9 cellular contexts compared by ENCODE assay signal in the genomic region with DNA sequence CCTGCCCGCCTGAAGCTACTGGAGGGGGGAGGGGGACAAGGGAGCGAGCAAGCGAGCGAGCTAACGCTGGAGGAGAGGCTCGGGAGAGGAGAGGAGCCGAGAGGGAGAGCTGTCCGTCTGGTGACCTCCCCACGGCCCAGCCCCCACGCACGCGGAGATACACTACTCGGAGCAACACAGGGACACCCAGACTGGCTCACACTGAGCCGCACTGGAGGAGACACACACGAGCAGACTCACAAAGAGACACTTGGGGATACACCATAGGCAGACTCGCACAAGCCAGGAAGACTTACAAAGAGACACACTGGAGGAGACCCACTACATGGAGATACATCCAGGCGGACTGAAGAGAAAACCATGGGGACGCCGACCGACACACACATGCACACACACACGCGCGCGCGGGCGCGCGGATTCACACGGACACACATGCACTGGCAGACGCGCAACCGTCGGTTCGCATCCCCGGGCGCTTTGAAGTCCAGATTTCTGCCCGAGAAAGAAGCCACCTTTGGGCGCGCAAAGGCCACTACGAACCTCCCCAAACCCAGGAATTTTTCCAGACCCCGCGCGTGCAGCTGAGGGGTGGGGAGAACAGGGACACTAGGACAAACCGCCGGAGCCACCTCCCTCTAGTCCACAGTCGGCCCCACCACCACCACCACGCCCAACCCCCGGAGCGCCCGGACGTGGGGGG. TPM values are rescaled to one million over a fixed set of nuclear protein-coding genes. Genes with fewer than 3 reads are reported as not detected.
DNase-seq lines count a peak whose midpoint lies in the region; ATAC-seq, FAIRE-seq and TF ChIP-seq lines count a peak whose summit lies in the region.
"Had no signal": no experiment of that assay in that cellular context is flagged by ENCODE, and none has a peak within 500 bp of the region (broad histone marks: within the 10 kb centered on the region; RNA-seq: fewer than 3 reads in every experiment).

No MANE protein-coding gene starts in this region.

- no peaks in the 10 kb centered on the region for H3K9me3 ChIP-seq in CD8-positive, alpha-beta memory T cell (ENCODE audit: low read length)
- H3K9me3 ChIP-seq in endothelial cell of umbilical vein (replicated peaks; ENCODE audit: control insufficient read depth, insufficient read depth, low read length) (no peaks in the 10 kb centered on the region), mesenchymal stem cell (ENCODE audit: control insufficient read depth, low read length) (no peaks in the 10 kb centered on the region)

- H3K4me1 ChIP-seq in CD8-positive, alpha-beta memory T cell (ENCODE audit: insufficient read depth, low read length): peaks cover 15% of the 10 kb centered on the region
- H3K4me1 ChIP-seq in endothelial cell of umbilical vein (ENCODE audit: control insufficient read depth, extremely low read depth, insufficient read depth, low read length): no peaks in the 10 kb centered on the region
- H3K4me1 ChIP-seq in mesenchymal stem cell (ENCODE audit: control insufficient read depth, insufficient read depth, low read depth, low read length): peaks cover 29% of the 10 kb centered on the region

- no peak overlapping the region for H2AK5ac ChIP-seq in mesenchymal stem cell (ENCODE audit: low read length, severe bottlenecking)

- no peak overlapping the region for H2BK5ac ChIP-seq in mesenchymal stem cell (ENCODE audit: low read depth, low read length, poor library complexity, severe bottlenecking)

- no peaks in the 10 kb centered on the region for H3K36me3 ChIP-seq in CD8-positive, alpha-beta memory T cell (ENCODE audit: insufficient read depth, low read length)
- no peaks in the 10 kb centered on the region for H3K36me3 ChIP-seq in endothelial cell of umbilical vein (ENCODE audit: control insufficient read depth in 2 of 2, extremely low read depth in 1 of 2, insufficient read depth in 2 of 2, low read length in 2 of 2)
- H3K36me3 ChIP-seq in mesenchymal stem cell (ENCODE audit: control insufficient read depth in 1 of 2, insufficient read depth in 2 of 2, low read depth in 1 of 2, low read length in 2 of 2): no peaks in the 10 kb centered on the region

- H3K4ac ChIP-seq in mesenchymal stem cell (ENCODE audit: low read depth in 1 of 2, low read length in 2 of 2): no peak overlapping the region

- H3K9ac ChIP-seq in endothelial cell of umbilical vein (replicated peaks; ENCODE audit: extremely low read depth, insufficient read depth, low read length): no peak overlapping the region
- no peak overlapping the region for H3K9ac ChIP-seq in mesenchymal stem cell (ENCODE audit: low read length)

- H3K27ac Mint-ChIP-seq in CD8-positive, alpha-beta memory T cell: peak overlapping the region in 2 of 8 donors; percentile 42 to 62

- CTCF ChIA-PET in CD8-positive, alpha-beta memory T cell (lab: Charles Lee): no interaction called here
- CTCF ChIA-PET in endothelial cell of umbilical vein (lab: Charles Lee): interaction anchor here (2.2 to 2.5 kb wide), 2 partner anchors 15 to 41 kb away, joined by 9 to 18 read pairs; no protein-coding TSS in a partner anchor

- H3K4me1 Mint-ChIP-seq in CD8-positive, alpha-beta memory T cell: peaks cover 17 to 40% (median 23%) of the 10 kb centered on the region in 3 donors

- H3K27ac ChIP-seq in CD8-positive, alpha-beta memory T cell (ENCODE audit: low read depth, low read length): no peak overlapping the region
- no peak overlapping the region for H3K27ac ChIP-seq in endothelial cell of umbilical vein (ENCODE audit: insufficient read depth, low read depth, low read length)
- no peak overlapping the region for H3K27ac ChIP-seq in mesenchymal stem cell (ENCODE audit: low read length, poor library complexity, severe bottlenecking)

- H2BK15ac ChIP-seq in mesenchymal stem cell (ENCODE audit: low read depth, poor library complexity, severe bottlenecking): no peak overlapping the region

- peaks cover 75 to 90% of the 10 kb centered on the region in 2 donors for H3K27me3 Mint-ChIP-seq in CD8-positive, alpha-beta memory T cell

- H3K79me2 ChIP-seq in endothelial cell of umbilical vein (ENCODE audit: control insufficient read depth, insufficient read depth, low read length): no peaks in the 10 kb centered on the region

- H3K4me2 ChIP-seq in endothelial cell of umbilical vein (ENCODE audit: insufficient read depth, low read length): no peak overlapping the region
- H3K4me2 ChIP-seq in mesenchymal stem cell (ENCODE audit: low read length, poor library complexity, severe bottlenecking): no peak overlapping the region

- H2BK12ac ChIP-seq in mesenchymal stem cell (ENCODE audit: low read length in 2 of 2): no peak overlapping the region

- no TSS peak for BruUV-seq in endothelial cell of umbilical vein (replicated peaks; lab: Mats Ljungman, UMichigan)

- no peak overlapping the region for H2AFZ ChIP-seq in endothelial cell of umbilical vein (ENCODE audit: low read depth, low read length)
- H2AFZ ChIP-seq in mesenchymal stem cell (ENCODE audit: low read depth, low read length): no peak overlapping the region

- no peak for DNase-seq in CD8-positive, alpha-beta memory T cell
- DNase-seq in NCI-H2227 (lab: John Stamatoyannopoulos, UW; ENCODE audit: unreplicated experiment) (peak; percentile 38), endothelial cell of umbilical vein (ENCODE audit: low read depth, low spot score) (no peak), occipital lobe (lab: John Stamatoyannopoulos, UW) (peak; percentile 33), cerebellar nuclear complex (lab: John Stamatoyannopoulos, UW) (no peak), mesenchymal stem cell (no peak), posterior vena cava (ENCODE audit: low spot score) (no peak)

- no peaks in the 10 kb centered on the region for H3K79me1 ChIP-seq in mesenchymal stem cell (replicated peaks; ENCODE audit: low read length, poor library complexity, severe bottlenecking)

- no peak for TF ChIP-seq CTCF in endothelial cell of umbilical vein (IDR thresholded peaks at IDR 0.05; ENCODE audit: extremely low read depth in 1 of 2, insufficient read depth in 1 of 2, low read depth in 1 of 2, low read length in 2 of 2)

- 3% methylated on average over 44 of the region's 51 CpGs for WGBS in mesenchymal stem cell

- no peak for ATAC-seq in GM19351 (IDR thresholded peaks at IDR 0.05; ENCODE audit: unreplicated experiment)

- H3K23ac ChIP-seq in mesenchymal stem cell (ENCODE audit: low read length in 2 of 2): no peak overlapping the region

- POLR2A ChIA-PET in CD8-positive, alpha-beta memory T cell (lab: Charles Lee): no interaction called here
- POLR2A ChIA-PET in endothelial cell of umbilical vein (lab: Charles Lee): no interaction called here

- no peak overlapping the region for H3K18ac ChIP-seq in mesenchymal stem cell (ENCODE audit: low read depth in 1 of 2, low read length in 2 of 2)

- intact Hi-C loops in endothelial cell of umbilical vein (cut with micrococcal nuclease) (no loop called here), posterior vena cava (cut with DNase I) (loop anchor here in 1 of 2 donors (10.0 kb wide), 1 partner anchor 184 kb away; no protein-coding TSS in a partner anchor)

- TF ChIP-seq POLR2A in endothelial cell of umbilical vein (IDR thresholded peaks at IDR 0.05; ENCODE audit: low read depth, low read length): no peak

- H3K14ac ChIP-seq in mesenchymal stem cell (ENCODE audit: low read length in 2 of 2): no peak overlapping the region

- dilution Hi-C loops in endothelial cell of umbilical vein (cut with MboI; ENCODE audit: extremely low pct_ligation_motif_present, low sequenced_read_pairs): no loop called here

- H3K27me3 ChIP-seq in CD8-positive, alpha-beta memory T cell (ENCODE audit: insufficient read depth, low read length, poor library complexity, severe bottlenecking): peaks cover 74% of the 10 kb centered on the region
- H3K27me3 ChIP-seq in endothelial cell of umbilical vein (ENCODE audit: control insufficient read depth in 2 of 2, insufficient read depth in 2 of 2, low read length in 2 of 2) (peaks cover 86 to 93% of the 10 kb centered on the region in 2 experiments), mesenchymal stem cell (ENCODE audit: control insufficient read depth in 1 of 2, insufficient read depth in 1 of 2, low read length in 2 of 2) (peaks cover 92 to 95% of the 10 kb centered on the region in 2 experiments)

- H2BK120ac ChIP-seq in mesenchymal stem cell (ENCODE audit: low read depth, low read length): no peak overlapping the region

- H3K4me3 Mint-ChIP-seq in CD8-positive, alpha-beta memory T cell: peak overlapping the region; percentile 26 to 84 (median 80)

- no peaks in the 10 kb centered on the region for H3K9me3 Mint-ChIP-seq in CD8-positive, alpha-beta memory T cell

- no peak for FAIRE-seq in endothelial cell of umbilical vein (lab: Jason Lieb, UNC)

- no peaks in the 10 kb centered on the region for H4K20me1 ChIP-seq in endothelial cell of umbilical vein (replicated peaks; ENCODE audit: control insufficient read depth, extremely low read depth, insufficient read depth, low read length)

- no peak overlapping the region for H3K4me3 ChIP-seq in CD8-positive, alpha-beta memory T cell (ENCODE audit: low read length)
- H3K4me3 ChIP-seq in endothelial cell of umbilical vein (replicated peaks in 1 of 3; ENCODE audit: insufficient read depth in 1 of 3, low read depth in 1 of 3, low read length in 3 of 3) (no peak overlapping the region), mesenchymal stem cell (ENCODE audit: insufficient read depth in 1 of 2, low read depth in 1 of 2, low read length in 2 of 2) (no peak overlapping the region)

- H3K36me3 Mint-ChIP-seq in CD8-positive, alpha-beta memory T cell: peaks cover 0 to 3% (median 0%) of the 10 kb centered on the region in 3 donors

- H3K9me1 ChIP-seq in endothelial cell of umbilical vein (replicated peaks; ENCODE audit: control insufficient read depth, extremely low read depth, insufficient read depth, low read length): no peaks in the 10 kb centered on the region

- H4K91ac ChIP-seq in mesenchymal stem cell (ENCODE audit: low read length): no peak overlapping the region

- H4K8ac ChIP-seq in mesenchymal stem cell (ENCODE audit: low read length): no peak overlapping the region

RNA-seq across cellular contexts. Expression of a gene that starts 0.7 kb away (rescaled TPM):
- not detected for total RNA-seq in CD8-positive, alpha-beta memory T cell
- not detected for polyA plus RNA-seq in CD8-positive, alpha-beta memory T cell
- total RNA-seq in endothelial cell of umbilical vein (not detected in 2 replicates), occipital lobe (14.0 TPM), posterior vena cava (10 to 100 TPM in 1 of 2 donors, 1 to 10 TPM in 1; 7.0 to 15.5 TPM)
- not detected in 2 replicates for polyA plus RNA-seq in endothelial cell of umbilical vein
- polyA plus RNA-seq in endothelial cell of umbilical vein (2011; cell fraction: cytosol; rRNA removed): not detected in 2 replicates
- not detected in 2 replicates for polyA plus RNA-seq in endothelial cell of umbilical vein (2011; cell fraction: nucleus; rRNA removed)
- not detected in 2 replicates for polyA plus RNA-seq in endothelial cell of umbilical vein (2012)
- polyA minus RNA-seq in endothelial cell of umbilical vein: not detected in 2 replicates
- not detected for polyA minus RNA-seq in endothelial cell of umbilical vein (2011; cell fraction: cytosol; rRNA and poly(A)+ RNA removed)
- not detected in 2 replicates for polyA minus RNA-seq in endothelial cell of umbilical vein (2011; cell fraction: nucleus; rRNA and poly(A)+ RNA removed)
- 0.03 TPM for polyA plus RNA-seq in mesenchymal stem cell (2013, experiment 1 of 2)
- 0.01 TPM for polyA plus RNA-seq in mesenchymal stem cell (2013, experiment 2 of 2)

RNA-seq across cellular contexts. Expression of a gene that starts 23.1 kb away (rescaled TPM):
- 10 to 100 TPM; 34.5 to 39.0 TPM for total RNA-seq in CD8-positive, alpha-beta memory T cell
- polyA plus RNA-seq in CD8-positive, alpha-beta memory T cell: 35.9 TPM
- 15.1 and 15.7 TPM in 2 replicates for total RNA-seq in endothelial cell of umbilical vein
- polyA plus RNA-seq in endothelial cell of umbilical vein: 41.0 and 46.9 TPM in 2 replicates
- 26.1 and 27.9 TPM in 2 replicates for polyA plus RNA-seq in endothelial cell of umbilical vein (2011; cell fraction: cytosol; rRNA removed)
- polyA plus RNA-seq in endothelial cell of umbilical vein (2011; cell fraction: nucleus; rRNA removed): 9.1 and 10.0 TPM in 2 replicates
- polyA plus RNA-seq in endothelial cell of umbilical vein (2012): 18.8 and 23.8 TPM in 2 replicates
- polyA minus RNA-seq in endothelial cell of umbilical vein: 7.2 and 12.7 TPM in 2 replicates
- polyA minus RNA-seq in endothelial cell of umbilical vein (2011; cell fraction: cytosol; rRNA and poly(A)+ RNA removed): 19.8 TPM
- 2.8 and 3.7 TPM in 2 replicates for polyA minus RNA-seq in endothelial cell of umbilical vein (2011; cell fraction: nucleus; rRNA and poly(A)+ RNA removed)
- total RNA-seq in occipital lobe: 5.5 TPM
- 22.9 TPM for polyA plus RNA-seq in mesenchymal stem cell (2013, experiment 1 of 2)
- polyA plus RNA-seq in mesenchymal stem cell (2013, experiment 2 of 2): 22.5 TPM
- 10 to 100 TPM in 1 of 2 donors, 1 to 10 TPM in 1; 5.1 to 10.8 TPM for total RNA-seq in posterior vena cava

RNA-seq across cellular contexts. Expression of a gene that starts 31.5 kb away (rescaled TPM):
- total RNA-seq in CD8-positive, alpha-beta memory T cell: 10 to 100 TPM; 83.3 to 83.4 TPM
- 128 TPM for polyA plus RNA-seq in CD8-positive, alpha-beta memory T cell
- 91.0 and 93.3 TPM in 2 replicates for total RNA-seq in endothelial cell of umbilical vein
- polyA plus RNA-seq in endothelial cell of umbilical vein: 170 TPM in 2 replicates
- 163 and 168 TPM in 2 replicates for polyA plus RNA-seq in endothelial cell of umbilical vein (2011; cell fraction: cytosol; rRNA removed)
- polyA plus RNA-seq in endothelial cell of umbilical vein (2011; cell fraction: nucleus; rRNA removed): 101 and 104 TPM in 2 replicates
- 117 and 131 TPM in 2 replicates for polyA plus RNA-seq in endothelial cell of umbilical vein (2012)
- 61.0 and 79.4 TPM in 2 replicates for polyA minus RNA-seq in endothelial cell of umbilical vein
- polyA minus RNA-seq in endothelial cell of umbilical vein (2011; cell fraction: cytosol; rRNA and poly(A)+ RNA removed): 26.2 TPM
- 19.7 and 32.8 TPM in 2 replicates for polyA minus RNA-seq in endothelial cell of umbilical vein (2011; cell fraction: nucleus; rRNA and poly(A)+ RNA removed)
- total RNA-seq in occipital lobe: 108 TPM
- 96.8 TPM for polyA plus RNA-seq in mesenchymal stem cell (2013, experiment 1 of 2)
- polyA plus RNA-seq in mesenchymal stem cell (2013, experiment 2 of 2): 99.4 TPM
- 10 to 100 TPM; 73.8 to 77.0 TPM for total RNA-seq in posterior vena cava

RNA-seq across cellular contexts. Expression of a gene that starts 40.0 kb away (rescaled TPM):
- under 1 TPM; 0.22 to 0.44 TPM for total RNA-seq in CD8-positive, alpha-beta memory T cell
- not detected for polyA plus RNA-seq in CD8-positive, alpha-beta memory T cell
- total RNA-seq in endothelial cell of umbilical vein: not detected in 2 replicates
- not detected in 2 replicates for polyA plus RNA-seq in endothelial cell of umbilical vein
- 0.06 TPM in 1 of 2 replicates, not detected in the other for polyA plus RNA-seq in endothelial cell of umbilical vein (2011; cell fraction: cytosol; rRNA removed)
- polyA plus RNA-seq in endothelial cell of umbilical vein (2011; cell fraction: nucleus; rRNA removed): not detected in 2 replicates
- polyA plus RNA-seq in endothelial cell of umbilical vein (2012): not detected in 2 replicates
- polyA minus RNA-seq in endothelial cell of umbilical vein: not detected in 2 replicates
- polyA minus RNA-seq in endothelial cell of umbilical vein (2011; cell fraction: cytosol; rRNA and poly(A)+ RNA removed): 0.72 TPM
- polyA minus RNA-seq in endothelial cell of umbilical vein (2011; cell fraction: nucleus; rRNA and poly(A)+ RNA removed): not detected in 2 replicates
- not detected for total RNA-seq in occipital lobe
- 0.04 TPM for polyA plus RNA-seq in mesenchymal stem cell (2013, experiment 1 of 2)
- 0.04 TPM for polyA plus RNA-seq in mesenchymal stem cell (2013, experiment 2 of 2)
- not detected for total RNA-seq in posterior vena cava
- total RNA-seq: temporal lobe had no signal

RNA-seq across cellular contexts. Expression of a gene that starts 48.8 kb away (rescaled TPM):
- total RNA-seq in CD8-positive, alpha-beta memory T cell: 100 to 1,000 TPM; 138 to 141 TPM
- 95.4 TPM for polyA plus RNA-seq in CD8-positive, alpha-beta memory T cell
- 74.1 and 81.2 TPM in 2 replicates for total RNA-seq in endothelial cell of umbilical vein
- polyA plus RNA-seq in endothelial cell of umbilical vein: 78.4 and 83.5 TPM in 2 replicates
- polyA plus RNA-seq in endothelial cell of umbilical vein (2011; cell fraction: cytosol; rRNA removed): 93.9 and 95.3 TPM in 2 replicates
- 24.7 and 27.2 TPM in 2 replicates for polyA plus RNA-seq in endothelial cell of umbilical vein (2011; cell fraction: nucleus; rRNA removed)
- polyA plus RNA-seq in endothelial cell of umbilical vein (2012): 80.0 and 89.4 TPM in 2 replicates
- polyA minus RNA-seq in endothelial cell of umbilical vein: 61.6 and 63.3 TPM in 2 replicates
- 98.6 TPM for polyA minus RNA-seq in endothelial cell of umbilical vein (2011; cell fraction: cytosol; rRNA and poly(A)+ RNA removed)
- 15.2 and 20.8 TPM in 2 replicates for polyA minus RNA-seq in endothelial cell of umbilical vein (2011; cell fraction: nucleus; rRNA and poly(A)+ RNA removed)
- 24.3 TPM for total RNA-seq in occipital lobe
- polyA plus RNA-seq in mesenchymal stem cell (2013, experiment 1 of 2): 83.0 TPM
- polyA plus RNA-seq in mesenchymal stem cell (2013, experiment 2 of 2): 83.4 TPM
- 10 to 100 TPM; 38.1 to 48.5 TPM for total RNA-seq in posterior vena cava

Comparison
In these comparisons a context has a peak if more than half of its experiments do, and no peak if none do; other contexts are left out.
1. DNase-seq: peak in NCI-H2227 (single experiment) and occipital lobe (single experiment); none in CD8-positive, alpha-beta memory T cell (0 of 5), endothelial cell of umbilical vein (single experiment), cerebellar nuclear complex (0 of 2), mesenchymal stem cell (single experiment) and posterior vena cava (single experiment).